27 cellular contexts compared by ENCODE assay signal in the genomic region with DNA sequence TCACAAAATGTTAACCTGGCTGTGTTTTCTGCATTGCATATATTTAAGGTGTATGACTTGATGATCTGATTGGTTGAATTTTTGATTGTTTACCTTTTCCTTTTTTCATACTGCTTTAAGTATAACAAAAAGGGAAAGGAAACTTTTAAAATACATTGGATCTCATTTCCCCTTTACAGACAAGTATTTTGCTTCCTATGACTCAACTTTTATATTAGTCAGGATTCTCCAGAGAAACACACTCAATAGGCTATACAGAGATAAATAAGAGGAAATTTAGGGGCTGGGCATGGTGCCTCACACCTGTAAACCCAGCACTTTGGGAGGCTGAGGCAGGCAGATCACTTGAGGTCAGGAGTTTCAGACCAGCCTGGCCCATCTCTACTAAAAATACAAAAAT.
"Had no signal": no experiment of that assay in that cellular context is flagged by ENCODE, and none has a peak within 500 bp of the region (broad histone marks: within the 10 kb centered on the region; RNA-seq: fewer than 3 reads in every experiment).

No MANE protein-coding gene starts in this region.

- DNase-seq: activated CD4-positive, alpha-beta T cell treated with anti-CD3 and anti-CD28 coated beads for 36 hours; activated CD4-positive, CD25-positive, alpha-beta regulatory T cell; activated CD8-positive, alpha-beta memory T cell treated with anti-CD3 and anti-CD28 coated beads, Interleukin-2, amount 10 ng/mL, durations not matched to agents 7 days and 5 days; activated CD8-positive, alpha-beta T cell treated with anti-CD3 and anti-CD28 coated beads, Interleukin-2, amount 10 ng/mL, durations not matched to agents 7 days and 5 days; activated effector memory CD4-positive, alpha-beta T cell treated with anti-CD3 and anti-CD28 coated beads, Interleukin-2, amount 50 U/mL, for 16 hours; activated naive CD4-positive, alpha-beta T cell treated with anti-CD3 and anti-CD28 coated beads for 36 hours; activated naive CD8-positive, alpha-beta T cell treated with anti-CD3 and anti-CD28 coated beads for 36 hours; activated T-cell treated with anti-CD3 and anti-CD28 coated beads for 4 hours; adrenal gland; aorta; brain microvascular endothelial cell; caudate nucleus; effector CD8-positive, alpha-beta T cell; gastrocnemius medialis; glutamatergic neuron; left ventricle myocardium inferior; mucosa of descending colon; ovary; stimulated activated CD4-positive, alpha-beta T cell treated with anti-CD3 and anti-CD28 coated beads, Interleukin-15, amount 100 ng/mL, for 24 hours; stimulated activated CD4-positive, alpha-beta T cell treated with anti-CD3 and anti-CD28 coated beads, Interleukin-2, amount 100 ng/mL, for 24 hours; stimulated activated naive B cell treated with anti-CD40 and anti-IgM and Interleukin-4, amounts not matched to agents 10 μg/mL and 1 μg/mL and 100 μg/mL, for 72 hours; stomach; thyroid gland; upper lobe of left lung had no signal

- H3K36me3 ChIP-seq: adrenal gland, brain microvascular endothelial cell, gastrocnemius medialis, left ventricle myocardium inferior, ovary, stomach, thyroid gland, upper lobe of left lung, vagina had no signal

- H3K4me1 ChIP-seq: adrenal gland, gastrocnemius medialis, left ventricle myocardium inferior, stomach, thyroid gland, upper lobe of left lung, vagina had no signal

- H3K9me3 ChIP-seq: adrenal gland, gastrocnemius medialis, left ventricle myocardium inferior, mucosa of descending colon, ovary, stomach, thyroid gland, upper lobe of left lung, vagina had no signal

- H3K27ac ChIP-seq: adrenal gland, brain microvascular endothelial cell, gastrocnemius medialis, left ventricle myocardium inferior, ovary, stomach, thyroid gland, upper lobe of left lung, vagina had no signal

- H3K4me3 ChIP-seq: adrenal gland, gastrocnemius medialis, left ventricle myocardium inferior, lung, mucosa of descending colon, ovary, stomach, thyroid gland, upper lobe of left lung, vagina had no signal

- H3K27me3 ChIP-seq: adrenal gland, brain microvascular endothelial cell, gastrocnemius medialis, ovary, thyroid gland, upper lobe of left lung, vagina had no signal

- ATAC-seq: activated CD4-positive, alpha-beta T cell treated with anti-CD3 and anti-CD28 coated beads for 36 hours; activated CD8-positive, alpha-beta memory T cell treated with anti-CD3 and anti-CD28 coated beads, Interleukin-2, amount 10 ng/mL, durations not matched to agents 7 days and 5 days; activated CD8-positive, alpha-beta T cell treated with anti-CD3 and anti-CD28 coated beads, Interleukin-2, amount 10 ng/mL, durations not matched to agents 7 days and 5 days; gastrocnemius medialis; mucosa of descending colon; natural killer cell treated with Interleukin-12 subunit alpha and Interleukin-12 subunit beta and Interleukin-15 and Interleukin-18, amount 100 ng/mL, for 72 hours; stimulated activated naive B cell treated with anti-CD40 and anti-IgM and Interleukin-4, amounts not matched to agents 10 μg/mL and 1 μg/mL and 100 μg/mL, for 72 hours had no signal
